ENCODE assay signal across 13 cellular contexts in the genomic region with DNA sequence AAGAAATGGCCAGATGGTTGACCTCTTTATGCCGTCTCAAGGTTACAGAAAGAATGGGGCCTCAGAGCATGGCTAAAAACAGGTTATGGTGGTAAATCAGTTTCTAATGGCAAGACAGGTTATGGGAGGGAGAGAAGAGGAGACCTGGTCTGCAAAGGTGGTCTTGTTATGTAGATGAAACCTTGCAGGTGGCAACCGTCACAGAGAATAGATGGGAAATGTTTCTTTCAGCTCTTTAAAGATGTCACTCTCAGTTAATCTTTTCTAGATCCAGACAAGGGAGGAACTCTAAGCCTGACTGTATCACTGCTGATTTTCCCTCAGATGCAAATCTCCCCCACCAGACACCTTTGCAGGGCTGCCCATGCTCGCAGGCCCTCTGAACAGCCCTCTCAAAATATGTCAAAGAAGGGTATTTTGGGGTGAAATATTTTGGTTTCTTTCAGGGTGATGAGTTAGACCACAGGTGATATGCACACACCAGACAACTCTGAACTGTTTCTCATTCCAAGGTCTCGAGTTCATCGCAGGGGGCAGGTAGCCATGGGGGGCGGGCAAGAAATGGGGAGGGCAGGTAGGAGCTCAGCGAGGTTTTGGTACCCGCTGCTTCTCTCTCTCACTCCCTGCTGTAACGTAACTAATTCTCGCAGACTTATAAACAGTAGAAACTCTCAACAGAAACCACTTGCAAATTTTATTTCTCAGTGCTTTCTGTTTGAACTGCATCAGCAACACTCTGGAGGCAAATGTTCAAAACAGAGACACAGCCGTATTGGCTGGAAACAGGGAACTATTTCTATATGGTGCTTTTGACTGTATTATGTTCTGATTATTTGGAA.
DNase-seq lines count a peak whose midpoint lies in the region; ATAC-seq and TF ChIP-seq lines count a peak whose summit lies in the region.
"Had no signal": no experiment of that assay in that cellular context is flagged by ENCODE, and none has a peak within 500 bp of the region (broad histone marks: within the 10 kb centered on the region; RNA-seq: fewer than 3 reads in every experiment).

No MANE protein-coding gene starts in this region.

- H3K9me3 ChIP-seq in HUES48 (ENCODE audit: control insufficient read depth, insufficient read depth, low read length) = peaks cover 16% of the 10 kb centered on the region

- H3K4me3 ChIP-seq in HUES48 (ENCODE audit: low read depth, low read length) = 0 out of 2 replicates have a peak overlapping the region, but pooled peaks have one; percentile 4

- CTCF ChIA-PET in GM10248 (lab: Yijun Ruan, JAX) = interaction anchor here (0.9 to 4.9 kb wide), 3 partner anchors 11 to 353 kb away, joined by 3 to 20 read pairs (median 12); no protein-coding TSS in a partner anchor

- TF ChIP-seq CTCF in GM10248 (IDR thresholded peaks at IDR 0.05; ENCODE audit: control extremely low read depth, extremely low read depth, low read depth, missing control alignments) = no peak

- peak; percentile 88 for ATAC-seq in GM19324 (IDR thresholded peaks at IDR 0.05; ENCODE audit: low FRiP score, unreplicated experiment)
- ATAC-seq in HG02798 (IDR thresholded peaks at IDR 0.05; ENCODE audit: poor library complexity, unreplicated experiment) = peak; percentile 87
- ATAC-seq: activated CD8-positive, alpha-beta memory T cell treated with anti-CD3 and anti-CD28 coated beads, Interleukin-2, amount 10 ng/mL, durations not matched to agents 7 days and 5 days had no signal

- no peaks in the 10 kb centered on the region for H3K36me3 ChIP-seq in HUES48 (ENCODE audit: control insufficient read depth, insufficient read depth, low read length)

- H3K9ac ChIP-seq in HUES48 (ENCODE audit: low read depth, low read length) = no peak overlapping the region

- peak; percentile 57 for DNase-seq in GM10248 (ENCODE audit: extremely low spot score)
- no peak for DNase-seq in kidney glomerular epithelial cell (lab: John Stamatoyannopoulos, UW)
- DNase-seq in NCI-H774 (lab: John Stamatoyannopoulos, UW) = no peak
- no peak for DNase-seq in HK-2 (ENCODE audit: unreplicated experiment)
- DNase-seq in NCI-H1694 treated with DMSO at 0.1 percent for 48 hours (lab: John Stamatoyannopoulos, UW) = no peak
- DNase-seq: activated CD8-positive, alpha-beta memory T cell treated with anti-CD3 and anti-CD28 coated beads, Interleukin-2, amount 10 ng/mL, durations not matched to agents 7 days and 5 days; central memory CD4-positive, alpha-beta T cell; hippocampal formation; nephron progenitor cell; SHP77 treated with DMSO at 0.1 percent for 48 hours had no signal

- H3K27ac ChIP-seq in HUES48 (ENCODE audit: low read depth, low read length) = peak overlapping the region; percentile 77

- POLR2A ChIA-PET in GM10248 (lab: Yijun Ruan, JAX) = interaction anchor here (1.1 kb wide), 1 partner anchor 33 kb away, joined by 4 read pairs; a partner anchor contains a TSS

- H3K4me1 ChIP-seq in HUES48 (ENCODE audit: control insufficient read depth, insufficient read depth, low read length) = peaks cover 8% of the 10 kb centered on the region

- H3K27me3 ChIP-seq in HUES48 (ENCODE audit: control insufficient read depth, insufficient read depth, low read length) = no peaks in the 10 kb centered on the region
